Comparison of ENCODE assay signal across 32 cellular contexts in genomic region chr3:135260025-135260424, GRCh38.
"Had no signal": no experiment of that assay in that cellular context is flagged by ENCODE, and none has a peak within 500 bp of the region (broad histone marks: within the 10 kb centered on the region; RNA-seq: fewer than 3 reads in every experiment).

No MANE protein-coding gene starts in this region.

- H3K4me3 ChIP-seq: heart left ventricle, left ventricle myocardium inferior, lung, pancreas, psoas muscle, smooth muscle cell, stomach, tibial nerve had no signal

- H3K27me3 Mint-ChIP-seq: activated CD4-positive, alpha-beta memory T cell treated with anti-CD3 and anti-CD28 coated beads for 36 hours; activated CD4-positive, alpha-beta T cell treated with anti-CD3 and anti-CD28 coated beads, Interleukin-2, amount 10 ng/mL, durations not matched to agents 24 days and 14 days; stimulated activated naive B cell treated with anti-CD40 and anti-IgM and Interleukin-4, amounts not matched to agents 10 μg/mL and 1 μg/mL and 100 μg/mL, for 72 hours had no signal

- H3K4me1 Mint-ChIP-seq: activated CD4-positive, alpha-beta T cell treated with anti-CD3 and anti-CD28 coated beads, Interleukin-2, amount 10 ng/mL, durations not matched to agents 24 days and 14 days; activated T-helper 17 cell treated with anti-CD3 and anti-CD28 coated beads, Interleukin-2, amount 50 U/mL, for 72 hours; naive B cell; stimulated activated naive B cell treated with anti-CD40 and anti-IgM and Interleukin-4, amounts not matched to agents 10 μg/mL and 1 μg/mL and 100 μg/mL, for 72 hours had no signal

- H3K9me3 ChIP-seq: heart left ventricle, pancreas, psoas muscle, stomach, tibial nerve had no signal

- H3K36me3 ChIP-seq: heart left ventricle, left ventricle myocardium inferior, pancreas, stomach, tibial nerve, WERI-Rb-1 had no signal

- H3K36me3 Mint-ChIP-seq: activated CD4-positive, alpha-beta memory T cell treated with anti-CD3 and anti-CD28 coated beads for 36 hours; naive B cell; stimulated activated naive B cell treated with anti-CD40 and anti-IgM and Interleukin-4, amounts not matched to agents 10 μg/mL and 1 μg/mL and 100 μg/mL, for 72 hours had no signal

- H3K27ac ChIP-seq: heart left ventricle, left ventricle myocardium inferior, pancreas, psoas muscle, stomach, tibial nerve, WERI-Rb-1 had no signal

- DNase-seq: activated CD4-positive, alpha-beta memory T cell treated with anti-CD3 and anti-CD28 coated beads for 36 hours; activated CD4-positive, alpha-beta T cell treated with anti-CD3 and anti-CD28 coated beads, Interleukin-2, amount 10 ng/mL, durations not matched to agents 24 days and 14 days; activated CD4-positive, CD25-positive, alpha-beta regulatory T cell treated with anti-CD3 and anti-CD28 coated beads, Interleukin-2, amount 50 U/mL, for 72 hours; activated CD8-positive, alpha-beta memory T cell treated with anti-CD3 and anti-CD28 coated beads, Interleukin-2, amount 50 U/mL, for 48 hours; activated gamma-delta T cell treated with Interleukin-2 at 50 U/mL for 16 hours; activated naive CD4-positive, alpha-beta T cell treated with anti-CD3 and anti-CD28 coated beads, Interleukin-2, amount 50 U/mL, for 16 hours; activated T-cell treated with anti-CD3 and anti-CD28 coated beads, Interleukin-2, amount 50 U/mL, for 24 hours; amniotic stem cell; caudate nucleus; cortex of kidney; effector memory CD8-positive, alpha-beta T cell; foreskin fibroblast; heart left ventricle; hypothalamus; left ventricle myocardium inferior; naive B cell; nephron progenitor cell; nucleus accumbens; pancreas; psoas muscle; stimulated activated CD4-positive, alpha-beta T cell treated with anti-CD3 and anti-CD28 coated beads, Interleukin-2, amount 100 ng/mL, for 24 hours; stimulated activated naive B cell treated with anti-CD40 and anti-IgM and Interleukin-4, amounts not matched to agents 10 μg/mL and 1 μg/mL and 100 μg/mL, for 72 hours; stomach; T1000; WERI-Rb-1 had no signal

- H3K27me3 ChIP-seq: pancreas, stomach, tibial nerve had no signal

- ATAC-seq: activated T-helper 17 cell treated with anti-CD3 and anti-CD28 coated beads, Interleukin-2, amount 50 U/mL, for 72 hours; effector memory CD8-positive, alpha-beta T cell; heart left ventricle; pancreas; psoas muscle; stimulated activated naive B cell treated with anti-CD40 and anti-IgM and Interleukin-4, amounts not matched to agents 10 μg/mL and 1 μg/mL and 100 μg/mL, for 72 hours had no signal

- H3K9me3 Mint-ChIP-seq: activated T-cell treated with anti-CD3 and anti-CD28 coated beads, Interleukin-2, amount 50 U/mL, for 24 hours; T-helper 1 cell treated with Interleukin-12 subunit alpha and Interleukin-12 subunit beta and Interleukin-4 antibody, amounts not matched to agents 30 μg/mL and 1 μg/mL, for 36 hours had no signal

- H3K4me3 Mint-ChIP-seq: activated CD4-positive, alpha-beta memory T cell treated with anti-CD3 and anti-CD28 coated beads for 36 hours; activated CD4-positive, alpha-beta T cell treated with anti-CD3 and anti-CD28 coated beads, Interleukin-2, amount 10 ng/mL, durations not matched to agents 24 days and 14 days; activated T-cell treated with anti-CD3 and anti-CD28 coated beads, Interleukin-2, amount 50 U/mL, for 24 hours; activated T-helper 17 cell treated with anti-CD3 and anti-CD28 coated beads, Interleukin-2, amount 50 U/mL, for 72 hours; effector memory CD8-positive, alpha-beta T cell; naive B cell; nephron progenitor cell; stimulated activated naive B cell treated with anti-CD40 and anti-IgM and Interleukin-4, amounts not matched to agents 10 μg/mL and 1 μg/mL and 100 μg/mL, for 72 hours; T-helper 1 cell treated with Interleukin-12 subunit alpha and Interleukin-12 subunit beta and Interleukin-4 antibody, amounts not matched to agents 30 μg/mL and 1 μg/mL, for 36 hours had no signal

- H3K4me1 ChIP-seq: heart left ventricle, left ventricle myocardium inferior, pancreas, psoas muscle, stomach, tibial nerve had no signal

- H3K27ac Mint-ChIP-seq: activated CD4-positive, alpha-beta memory T cell treated with anti-CD3 and anti-CD28 coated beads for 36 hours; activated CD4-positive, alpha-beta T cell treated with anti-CD3 and anti-CD28 coated beads, Interleukin-2, amount 10 ng/mL, durations not matched to agents 24 days and 14 days; activated T-cell treated with anti-CD3 and anti-CD28 coated beads, Interleukin-2, amount 50 U/mL, for 24 hours; activated T-helper 17 cell treated with anti-CD3 and anti-CD28 coated beads, Interleukin-2, amount 50 U/mL, for 72 hours; effector memory CD8-positive, alpha-beta T cell; naive B cell; nephron progenitor cell; stimulated activated naive B cell treated with anti-CD40 and anti-IgM and Interleukin-4, amounts not matched to agents 10 μg/mL and 1 μg/mL and 100 μg/mL, for 72 hours; T-helper 1 cell treated with Interleukin-12 subunit alpha and Interleukin-12 subunit beta and Interleukin-4 antibody, amounts not matched to agents 30 μg/mL and 1 μg/mL, for 36 hours had no signal

- FAIRE-seq: endothelial cell of umbilical vein, islet of Langerhans, pancreas had no signal

- H3K4me2 ChIP-seq: smooth muscle cell had no signal
